In the genomic region with DNA sequence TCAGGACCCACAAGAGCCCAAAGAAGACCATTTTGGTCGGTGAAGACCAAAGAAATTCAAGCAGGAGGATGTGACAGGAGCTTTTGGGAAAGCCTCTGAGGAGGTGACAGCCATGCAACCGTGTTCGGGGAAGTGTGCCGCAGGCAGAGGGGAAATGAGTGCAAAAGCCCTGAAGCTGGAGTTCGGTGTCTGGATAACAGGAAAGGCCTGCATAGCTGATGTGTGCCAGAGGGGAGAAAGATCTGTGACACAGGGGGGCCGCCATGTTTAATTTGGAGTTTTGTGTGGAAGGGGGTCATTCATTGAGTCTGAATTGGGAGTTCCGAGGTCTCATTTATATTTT, we compare ENCODE assay signal across 8 cellular contexts. TPM values are rescaled to one million over a fixed set of nuclear protein-coding genes. Genes with fewer than 3 reads are reported as not detected.
A peak's percentile ranks its signal among the peaks of the same experiment; 100 is the strongest.
DNase-seq lines count a peak whose midpoint lies in the region; ATAC-seq and TF ChIP-seq lines count a peak whose summit lies in the region.

No MANE protein-coding gene starts in this region.

- peak overlapping the region; percentile 90 for H2AFZ ChIP-seq in neural progenitor cell (replicated peaks)

- peak overlapping the region; percentile 95 for H3K9ac ChIP-seq in neural progenitor cell

- H3K4me1 Mint-ChIP-seq in T-cell (peaks cover 68 to 74% (median 73%) of the 10 kb centered on the region in 3 donors), neural progenitor cell (peaks cover 36% of the 10 kb centered on the region)

- H3F3A ChIP-seq in neural progenitor cell (ENCODE audit: low read depth): peaks cover 26% of the 10 kb centered on the region

- 2 to 5% methylated on average over 6 to 7 of the region's 7 CpGs for WGBS in esophagus squamous epithelium, 2 donors

- H3K4me2 ChIP-seq in neural progenitor cell: peak overlapping the region; percentile 95

- ATAC-seq in Right ventricle myocardium superior (ENCODE audit: poor library complexity): peak; percentile 1
- ATAC-seq in T-cell (replicated peaks in 1 of 4): no peak
- no peak for ATAC-seq in HG03565 (IDR thresholded peaks at IDR 0.05; ENCODE audit: unreplicated experiment)

- H4K20me1 ChIP-seq in neural progenitor cell (ENCODE audit: low read depth): peaks cover 32% of the 10 kb centered on the region

- CTCF ChIA-PET in T-cell (lab: Charles Lee): interaction anchor here (0.7 to 4.0 kb wide), 14 partner anchors 12 to 318 kb away, joined by 3 to 37 read pairs (median 4); a partner anchor contains a TSS

- no peak for DNase-seq in Right ventricle myocardium superior
- no peak for DNase-seq in cardiac septum (ENCODE audit: low spot score)
- DNase-seq in T-cell: no peak
- no peak for DNase-seq in esophagus squamous epithelium (lab: John Stamatoyannopoulos, UW)
- DNase-seq in neural progenitor cell (ENCODE audit: low spot score): no peak
- DNase-seq in GM10266 (ENCODE audit: extremely low spot score): no peak
- no peak for DNase-seq in SKM-1 treated with dmso at 0.1 percent for 144 hours (lab: John Stamatoyannopoulos, UW; ENCODE audit: unreplicated experiment)

- intact Hi-C loops in Right ventricle myocardium superior (cut with DNase I): no loop called here
- intact Hi-C loops in cardiac septum (cut with DNase I): loop anchor here (2.0 kb wide), 1 partner anchor 55 kb away; a partner anchor contains a TSS
- intact Hi-C loops in esophagus squamous epithelium (cut with DNase I): loop anchor here (5.0 kb wide), 1 partner anchor 56 kb away; a partner anchor contains a TSS

- TF ChIP-seq CTCF in esophagus squamous epithelium (IDR thresholded peaks at IDR 0.05): no peak
- no peak for TF ChIP-seq CTCF in neural progenitor cell (IDR thresholded peaks at IDR 0.05)
- TF ChIP-seq CTCF in GM10266 (IDR thresholded peaks at IDR 0.05; ENCODE audit: control insufficient read depth, insufficient read depth, low read depth, missing control alignments): no peak

- H3K36me3 ChIP-seq in esophagus squamous epithelium (no peaks in the 10 kb centered on the region), neural progenitor cell (no peaks in the 10 kb centered on the region)

- H3K4me1 ChIP-seq in esophagus squamous epithelium (peaks cover 32 to 71% (median 52%) of the 10 kb centered on the region in 3 donors), neural progenitor cell (peaks cover 10% of the 10 kb centered on the region)

- H3K4me3 Mint-ChIP-seq in T-cell: peak overlapping the region; percentile 92 to 94 (median 93)
- peak overlapping the region; percentile 93 for H3K4me3 Mint-ChIP-seq in neural progenitor cell

- H3K36me3 Mint-ChIP-seq in T-cell: peaks cover 4% of the 10 kb centered on the region
- H3K36me3 Mint-ChIP-seq in neural progenitor cell: peaks cover 6% of the 10 kb centered on the region

- no peak for TF ChIP-seq POLR2A in esophagus squamous epithelium (IDR thresholded peaks at IDR 0.05)

- POLR2A ChIA-PET in T-cell (lab: Charles Lee): interaction anchor here (0.6 to 2.9 kb wide), 10 partner anchors 11 to 543 kb away, joined by 3 to 13 read pairs (median 4); a partner anchor contains a TSS

- peak overlapping the region; percentile 92 to 99 (median 96) for H3K27ac ChIP-seq in esophagus squamous epithelium
- H3K27ac ChIP-seq in neural progenitor cell: peak overlapping the region; percentile 99

- peak overlapping the region; percentile 53 to 88 (median 80) for H3K4me3 ChIP-seq in esophagus squamous epithelium
- peak overlapping the region; percentile 88 for H3K4me3 ChIP-seq in neural progenitor cell

- H3K9me3 ChIP-seq in esophagus squamous epithelium: no peaks in the 10 kb centered on the region
- no peaks in the 10 kb centered on the region for H3K9me3 ChIP-seq in neural progenitor cell (ENCODE audit: low read depth)

- H3K27ac Mint-ChIP-seq in T-cell: peak overlapping the region; percentile 94 to 98
- H3K27ac Mint-ChIP-seq in neural progenitor cell: peak overlapping the region; percentile 94

- H3K9me3 Mint-ChIP-seq in T-cell (no peaks in the 10 kb centered on the region), neural progenitor cell (no peaks in the 10 kb centered on the region)

- peaks cover 63% of the 10 kb centered on the region for H3K79me2 ChIP-seq in neural progenitor cell (ENCODE audit: low read depth)

- no peaks in the 10 kb centered on the region for H3K27me3 Mint-ChIP-seq in T-cell
- H3K27me3 Mint-ChIP-seq in neural progenitor cell (ENCODE audit: insufficient read depth, low read depth): no peaks in the 10 kb centered on the region

- H3K27me3 ChIP-seq in esophagus squamous epithelium (no peaks in the 10 kb centered on the region), neural progenitor cell (no peaks in the 10 kb centered on the region)

RNA-seq across cellular contexts. Expression of a gene that starts 0.9 kb away (rescaled TPM):
- total RNA-seq in Right ventricle myocardium superior: 23.7 TPM
- 33.4 TPM for total RNA-seq in cardiac septum
- 100 to 1,000 TPM in 1 of 5 donors, 10 to 100 TPM in 4; 57.6 to 115 (median 68.2) TPM for total RNA-seq in T-cell
- total RNA-seq in esophagus squamous epithelium: 10 to 100 TPM; 16.6 to 34.1 (median 30.2) TPM
- 33.8 and 82.6 TPM in 2 replicates for total RNA-seq in neural progenitor cell (ENCODE audit: low replicate concordance)

RNA-seq across cellular contexts. Expression of a gene that starts 53.4 kb away (rescaled TPM):
- total RNA-seq in Right ventricle myocardium superior (101 TPM), cardiac septum (77.9 TPM), T-cell (100 to 1,000 TPM; 165 to 205 (median 180) TPM), esophagus squamous epithelium (100 to 1,000 TPM in 3 of 4 donors, 10 to 100 TPM in 1; 85.4 to 187 (median 145) TPM), neural progenitor cell (ENCODE audit: low replicate concordance) (183 and 384 TPM in 2 replicates)

RNA-seq across cellular contexts. Expression of a gene that starts 55.3 kb away (rescaled TPM):
- total RNA-seq in Right ventricle myocardium superior (18.6 TPM), cardiac septum (27.0 TPM), T-cell (10 to 100 TPM; 44.0 to 76.3 (median 54.0) TPM), esophagus squamous epithelium (10 to 100 TPM; 26.0 to 39.1 (median 35.9) TPM), neural progenitor cell (ENCODE audit: low replicate concordance) (7.4 and 11.4 TPM in 2 replicates)
